In genomic region chr6:161549977-161550655, GRCh38 we compare ENCODE assay signal across 14 cellular contexts.
DNase-seq lines count a peak whose midpoint lies in the region; ATAC-seq and TF ChIP-seq lines count a peak whose summit lies in the region.
"Had no signal": no experiment of that assay in that cellular context is flagged by ENCODE, and none has a peak within 500 bp of the region (broad histone marks: within the 10 kb centered on the region; RNA-seq: fewer than 3 reads in every experiment).

No MANE protein-coding gene starts in this region.

- intact Hi-C loops in heart right ventricle (cut with DNase I): no loop called here

- peaks cover 29% of the 10 kb centered on the region for H3K9me3 Mint-ChIP-seq in WTC11
- H3K9me3 Mint-ChIP-seq in neural progenitor cell: peaks cover 23% of the 10 kb centered on the region

- POLR2A ChIA-PET in WTC11 (lab: Charles Lee): no interaction called here

- no peak overlapping the region for H3K9ac ChIP-seq in neural progenitor cell

- peak; percentile 7 for DNase-seq in NCI-H2171 treated with DMSO at 0.1 percent for 48 hours (lab: John Stamatoyannopoulos, UW)
- no peak for DNase-seq in NCI-H2171 (lab: John Stamatoyannopoulos, UW)
- DNase-seq in NCI-H1092 (lab: John Stamatoyannopoulos, UW): peak; percentile 6
- no peak for DNase-seq in WTC11 (ENCODE audit: low spot score)
- DNase-seq in neural progenitor cell (ENCODE audit: low spot score): no peak
- DNase-seq in GOT3 (lab: John Stamatoyannopoulos, UW): no peak
- DNase-seq in NCI-H345 treated with DMSO at 0.1 percent for 48 hours (lab: John Stamatoyannopoulos, UW; ENCODE audit: unreplicated experiment): no peak
- DNase-seq in heart right ventricle: no peak
- DNase-seq: activated CD8-positive, alpha-beta memory T cell treated with anti-CD3 and anti-CD28 coated beads, Interleukin-2, amount 10 ng/mL, durations not matched to agents 7 days and 5 days; activated naive CD8-positive, alpha-beta T cell treated with anti-CD3 and anti-CD28 coated beads, Interleukin-2, amount 10 ng/mL, durations not matched to agents 7 days and 5 days; NCI-H226 had no signal

- no peak overlapping the region for H2AFZ ChIP-seq in neural progenitor cell (replicated peaks)

- H3K9me3 ChIP-seq in neural progenitor cell (ENCODE audit: low read depth) (peaks cover 4% of the 10 kb centered on the region), heart right ventricle (peaks cover 0 to 28% (median 9%) of the 10 kb centered on the region in 11 donors)

- H3K4me3 Mint-ChIP-seq in WTC11 (no peak overlapping the region), neural progenitor cell (no peak overlapping the region)
- H3K4me3 Mint-ChIP-seq: activated CD8-positive, alpha-beta memory T cell treated with anti-CD3 and anti-CD28 coated beads, Interleukin-2, amount 10 ng/mL, durations not matched to agents 7 days and 5 days; activated naive CD8-positive, alpha-beta T cell treated with anti-CD3 and anti-CD28 coated beads, Interleukin-2, amount 10 ng/mL, durations not matched to agents 7 days and 5 days; stimulated activated memory B cell treated with anti-CD40 and anti-IgM and Interleukin-4, amounts not matched to agents 10 μg/mL and 1 μg/mL and 100 μg/mL, for 72 hours had no signal

- H3K27me3 ChIP-seq in neural progenitor cell (no peaks in the 10 kb centered on the region), heart right ventricle (no peaks in the 10 kb centered on the region)
- H3K27me3 ChIP-seq: vagina had no signal

- H4K20me1 ChIP-seq in neural progenitor cell (ENCODE audit: low read depth): no peaks in the 10 kb centered on the region

- no peaks in the 10 kb centered on the region for H3F3A ChIP-seq in neural progenitor cell (ENCODE audit: low read depth)

- no peak overlapping the region for H3K27ac ChIP-seq in neural progenitor cell
- H3K27ac ChIP-seq in heart right ventricle: no peak overlapping the region
- H3K27ac ChIP-seq: vagina, VCaP had no signal

- CTCF ChIA-PET in WTC11 (lab: Charles Lee): interaction anchor here (0.5 to 1.1 kb wide), 5 partner anchors 69 to 286 kb away, joined by 3 to 10 read pairs (median 3); no protein-coding TSS in a partner anchor

- H3K27me3 Mint-ChIP-seq in WTC11 (ENCODE audit: low read depth): no peaks in the 10 kb centered on the region
- peaks cover 4% of the 10 kb centered on the region for H3K27me3 Mint-ChIP-seq in neural progenitor cell (ENCODE audit: insufficient read depth, low read depth)
- H3K27me3 Mint-ChIP-seq: activated CD8-positive, alpha-beta memory T cell treated with anti-CD3 and anti-CD28 coated beads, Interleukin-2, amount 10 ng/mL, durations not matched to agents 7 days and 5 days; activated naive CD8-positive, alpha-beta T cell treated with anti-CD3 and anti-CD28 coated beads, Interleukin-2, amount 10 ng/mL, durations not matched to agents 7 days and 5 days; stimulated activated memory B cell treated with anti-CD40 and anti-IgM and Interleukin-4, amounts not matched to agents 10 μg/mL and 1 μg/mL and 100 μg/mL, for 72 hours had no signal

- ATAC-seq in WTC11 (peak; percentile 72), heart right ventricle (no peak)
- ATAC-seq: activated CD8-positive, alpha-beta memory T cell treated with anti-CD3 and anti-CD28 coated beads, Interleukin-2, amount 10 ng/mL, durations not matched to agents 7 days and 5 days; stimulated activated memory B cell treated with anti-CD40 and anti-IgM and Interleukin-4, amounts not matched to agents 10 μg/mL and 1 μg/mL and 100 μg/mL, for 72 hours had no signal

- H3K4me1 ChIP-seq in neural progenitor cell (no peaks in the 10 kb centered on the region), heart right ventricle (peaks cover 0 to 11% (median 6%) of the 10 kb centered on the region in 9 donors)
- H3K4me1 ChIP-seq: vagina had no signal

- peaks cover 26% of the 10 kb centered on the region for H3K4me1 Mint-ChIP-seq in WTC11
- H3K4me1 Mint-ChIP-seq in neural progenitor cell: peaks cover 17% of the 10 kb centered on the region
- H3K4me1 Mint-ChIP-seq: activated naive CD8-positive, alpha-beta T cell treated with anti-CD3 and anti-CD28 coated beads, Interleukin-2, amount 10 ng/mL, durations not matched to agents 7 days and 5 days; stimulated activated memory B cell treated with anti-CD40 and anti-IgM and Interleukin-4, amounts not matched to agents 10 μg/mL and 1 μg/mL and 100 μg/mL, for 72 hours had no signal

- H3K36me3 Mint-ChIP-seq in WTC11: peaks cover 11% of the 10 kb centered on the region
- H3K36me3 Mint-ChIP-seq in neural progenitor cell: no peaks in the 10 kb centered on the region
- H3K36me3 Mint-ChIP-seq: activated CD8-positive, alpha-beta memory T cell treated with anti-CD3 and anti-CD28 coated beads, Interleukin-2, amount 10 ng/mL, durations not matched to agents 7 days and 5 days; activated naive CD8-positive, alpha-beta T cell treated with anti-CD3 and anti-CD28 coated beads, Interleukin-2, amount 10 ng/mL, durations not matched to agents 7 days and 5 days had no signal

- no peak for TF ChIP-seq CTCF in WTC11 (IDR thresholded peaks at IDR 0.05)
- TF ChIP-seq CTCF in neural progenitor cell (IDR thresholded peaks at IDR 0.05): no peak
- no peak for TF ChIP-seq CTCF in heart right ventricle (IDR thresholded peaks at IDR 0.05)

- no peaks in the 10 kb centered on the region for H3K79me2 ChIP-seq in neural progenitor cell (ENCODE audit: low read depth)

- H3K36me3 ChIP-seq in neural progenitor cell (no peaks in the 10 kb centered on the region), heart right ventricle (no peaks in the 10 kb centered on the region)
- H3K36me3 ChIP-seq: vagina had no signal

- H3K27ac Mint-ChIP-seq in WTC11 (no peak overlapping the region), neural progenitor cell (peak overlapping the region; percentile 65)
- H3K27ac Mint-ChIP-seq: activated CD8-positive, alpha-beta memory T cell treated with anti-CD3 and anti-CD28 coated beads, Interleukin-2, amount 10 ng/mL, durations not matched to agents 7 days and 5 days; activated naive CD8-positive, alpha-beta T cell treated with anti-CD3 and anti-CD28 coated beads, Interleukin-2, amount 10 ng/mL, durations not matched to agents 7 days and 5 days; stimulated activated memory B cell treated with anti-CD40 and anti-IgM and Interleukin-4, amounts not matched to agents 10 μg/mL and 1 μg/mL and 100 μg/mL, for 72 hours had no signal

- H3K4me3 ChIP-seq in neural progenitor cell (no peak overlapping the region), heart right ventricle (no peak overlapping the region)
- H3K4me3 ChIP-seq: vagina had no signal

- no peak overlapping the region for H3K4me2 ChIP-seq in neural progenitor cell

- WGBS in heart right ventricle, 2 donors: 61 to 73% methylated on average over 4 of the region's 4 CpGs

TF ChIP-seq in WTC11, 78 proteins besides CTCF, POLR2A, EP300 and RAD21 (continues in another document):
- TF ChIP-seq JUN (CRISPR knock-in tag; IDR thresholded peaks at IDR 0.05) (no peak), OVOL2 (CRISPR knock-in tag; IDR thresholded peaks at IDR 0.05; ENCODE audit: borderline replicate concordance) (no peak), ZNF396 (CRISPR knock-in tag; IDR thresholded peaks at IDR 0.05; ENCODE audit: borderline replicate concordance) (no peak), ESRRA (CRISPR knock-in tag; IDR thresholded peaks at IDR 0.05; ENCODE audit: borderline replicate concordance) (no peak), SMAD4 (CRISPR knock-in tag; IDR thresholded peaks at IDR 0.05) (no peak), TEAD1 (CRISPR knock-in tag; IDR thresholded peaks at IDR 0.05) (no peak), NFYB (CRISPR knock-in tag; conservative IDR thresholded peaks at IDR 0.05; ENCODE audit: low read depth) (no peak), ZNF317 (CRISPR knock-in tag; IDR thresholded peaks at IDR 0.05; ENCODE audit: borderline replicate concordance, low read depth) (no peak), FOXP4 (CRISPR knock-in tag; IDR thresholded peaks at IDR 0.05) (no peak), ZMAT4 (CRISPR knock-in tag; IDR thresholded peaks at IDR 0.05) (no peak), E2F5 (CRISPR knock-in tag; IDR thresholded peaks at IDR 0.05) (no peak), USF2 (CRISPR knock-in tag; IDR thresholded peaks at IDR 0.05) (no peak), ZNF671 (CRISPR knock-in tag; IDR thresholded peaks at IDR 0.05) (no peak), MXD4 (CRISPR knock-in tag; IDR thresholded peaks at IDR 0.05; ENCODE audit: borderline replicate concordance) (no peak)

Comparison
In these comparisons a context has a peak if more than half of its experiments do, and no peak if none do; other contexts are left out.
1. DNase-seq: peak in NCI-H2171 treated with DMSO at 0.1 percent for 48 hours (single experiment) and NCI-H1092 (single experiment); none in NCI-H2171 (single experiment), WTC11 (single experiment), neural progenitor cell (single experiment), GOT3 (single experiment), NCI-H345 treated with DMSO at 0.1 percent for 48 hours (single experiment) and heart right ventricle (0 of 2).